9 cellular contexts compared by ENCODE assay signal in genomic region chr3:68878322-68878721, GRCh38. TPM values are rescaled to one million over a fixed set of nuclear protein-coding genes. Genes with fewer than 3 reads are reported as not detected.
DNase-seq lines count a peak whose midpoint lies in the region; ATAC-seq lines count a peak whose summit lies in the region.
"Had no signal": no experiment of that assay in that cellular context is flagged by ENCODE, and none has a peak within 500 bp of the region (broad histone marks: within the 10 kb centered on the region; RNA-seq: fewer than 3 reads in every experiment).

No MANE protein-coding gene starts in this region.

- peaks cover 24 to 26% of the 10 kb centered on the region in 2 experiments for H3K27me3 ChIP-seq in mesenchymal stem cell (ENCODE audit: control insufficient read depth in 1 of 2, insufficient read depth in 1 of 2, low read length in 2 of 2)

- no peaks in the 10 kb centered on the region for H3K4me1 ChIP-seq in mesenchymal stem cell (ENCODE audit: control insufficient read depth, insufficient read depth, low read depth, low read length)

- H2BK12ac ChIP-seq in mesenchymal stem cell (ENCODE audit: low read length in 2 of 2) = no peak overlapping the region

- no peak overlapping the region for H3K14ac ChIP-seq in mesenchymal stem cell (ENCODE audit: low read length in 2 of 2)

- H3K27ac ChIP-seq in mesenchymal stem cell (ENCODE audit: low read length, poor library complexity, severe bottlenecking) = no peak overlapping the region

- no peaks in the 10 kb centered on the region for H3K79me1 ChIP-seq in mesenchymal stem cell (replicated peaks; ENCODE audit: low read length, poor library complexity, severe bottlenecking)

- H3K36me3 ChIP-seq in mesenchymal stem cell (ENCODE audit: control insufficient read depth in 1 of 2, insufficient read depth in 2 of 2, low read depth in 1 of 2, low read length in 2 of 2) = no peaks in the 10 kb centered on the region

- H4K8ac ChIP-seq in mesenchymal stem cell (ENCODE audit: low read length) = no peak overlapping the region

- WGBS in mesenchymal stem cell = 33% methylated on average over 1 of the region's 2 CpGs

- no peak for ATAC-seq in HG03378 (IDR thresholded peaks at IDR 0.05; ENCODE audit: unreplicated experiment)
- no peak for ATAC-seq in HG02798 (IDR thresholded peaks at IDR 0.05; ENCODE audit: poor library complexity, unreplicated experiment)
- ATAC-seq in GM18861 (IDR thresholded peaks at IDR 0.05; ENCODE audit: unreplicated experiment) = no peak
- no peak for ATAC-seq in GM19035 (IDR thresholded peaks at IDR 0.05; ENCODE audit: unreplicated experiment)

- H2AFZ ChIP-seq in mesenchymal stem cell (ENCODE audit: low read depth, low read length) = no peak overlapping the region

- H3K4me3 ChIP-seq in Jurkat, Clone E6-1 (ENCODE audit: low read length) = no peak overlapping the region
- H3K4me3 ChIP-seq in mesenchymal stem cell (ENCODE audit: insufficient read depth in 1 of 2, low read depth in 1 of 2, low read length in 2 of 2) = no peak overlapping the region

- H3K9ac ChIP-seq in mesenchymal stem cell (ENCODE audit: low read length) = no peak overlapping the region

- H2BK15ac ChIP-seq in mesenchymal stem cell (ENCODE audit: low read depth, poor library complexity, severe bottlenecking) = no peak overlapping the region

- H2BK5ac ChIP-seq in mesenchymal stem cell (ENCODE audit: low read depth, low read length, poor library complexity, severe bottlenecking) = no peak overlapping the region

- peak; percentile 4 for DNase-seq in Caki2 (ENCODE audit: low read depth)
- DNase-seq in Jurkat, Clone E6-1 (ENCODE audit: low read depth, low spot score) = peak; percentile 6
- DNase-seq in astrocyte of the hippocampus (ENCODE audit: low read depth, low spot score) = peak; percentile 33
- DNase-seq in mesenchymal stem cell = peak; percentile 36
- DNase-seq: nucleus accumbens had no signal

- H3K23ac ChIP-seq in mesenchymal stem cell (ENCODE audit: low read length in 2 of 2) = no peak overlapping the region

- H3K9me3 ChIP-seq in mesenchymal stem cell (ENCODE audit: control insufficient read depth, low read length) = no peaks in the 10 kb centered on the region

- H3K4me2 ChIP-seq in mesenchymal stem cell (ENCODE audit: low read length, poor library complexity, severe bottlenecking) = no peak overlapping the region

- no peak overlapping the region for H3K4ac ChIP-seq in mesenchymal stem cell (ENCODE audit: low read depth in 1 of 2, low read length in 2 of 2)

- H3K18ac ChIP-seq in mesenchymal stem cell (ENCODE audit: low read depth in 1 of 2, low read length in 2 of 2) = no peak overlapping the region

- no peak overlapping the region for H2AK5ac ChIP-seq in mesenchymal stem cell (ENCODE audit: low read length, severe bottlenecking)

- in situ Hi-C loops in Caki2 (cut with HindIII; ENCODE audit: low pct_unique_long_range_greater_than_20kb, low sequenced_read_pairs) = no loop called here

- H2BK120ac ChIP-seq in mesenchymal stem cell (ENCODE audit: low read depth, low read length) = no peak overlapping the region

- H4K91ac ChIP-seq in mesenchymal stem cell (ENCODE audit: low read length) = no peak overlapping the region

RNA-seq across cellular contexts. Expression of gene TAFA4, which starts 54.0 kb away (rescaled TPM):
- not detected in 2 replicates for total RNA-seq in Caki2 (2014; rRNA removed; shearing (Covaris generic); ENCODE audit: low replicate concordance)
- not detected for polyA plus RNA-seq in Jurkat, Clone E6-1 (2012; ENCODE audit: insufficient read depth, insufficient read length)
- polyA plus RNA-seq in mesenchymal stem cell (2013, experiment 1 of 2) = 0.01 TPM
- not detected for polyA plus RNA-seq in mesenchymal stem cell (2013, experiment 2 of 2)
